ENCODE assay signal across 11 cellular contexts in the genomic region with DNA sequence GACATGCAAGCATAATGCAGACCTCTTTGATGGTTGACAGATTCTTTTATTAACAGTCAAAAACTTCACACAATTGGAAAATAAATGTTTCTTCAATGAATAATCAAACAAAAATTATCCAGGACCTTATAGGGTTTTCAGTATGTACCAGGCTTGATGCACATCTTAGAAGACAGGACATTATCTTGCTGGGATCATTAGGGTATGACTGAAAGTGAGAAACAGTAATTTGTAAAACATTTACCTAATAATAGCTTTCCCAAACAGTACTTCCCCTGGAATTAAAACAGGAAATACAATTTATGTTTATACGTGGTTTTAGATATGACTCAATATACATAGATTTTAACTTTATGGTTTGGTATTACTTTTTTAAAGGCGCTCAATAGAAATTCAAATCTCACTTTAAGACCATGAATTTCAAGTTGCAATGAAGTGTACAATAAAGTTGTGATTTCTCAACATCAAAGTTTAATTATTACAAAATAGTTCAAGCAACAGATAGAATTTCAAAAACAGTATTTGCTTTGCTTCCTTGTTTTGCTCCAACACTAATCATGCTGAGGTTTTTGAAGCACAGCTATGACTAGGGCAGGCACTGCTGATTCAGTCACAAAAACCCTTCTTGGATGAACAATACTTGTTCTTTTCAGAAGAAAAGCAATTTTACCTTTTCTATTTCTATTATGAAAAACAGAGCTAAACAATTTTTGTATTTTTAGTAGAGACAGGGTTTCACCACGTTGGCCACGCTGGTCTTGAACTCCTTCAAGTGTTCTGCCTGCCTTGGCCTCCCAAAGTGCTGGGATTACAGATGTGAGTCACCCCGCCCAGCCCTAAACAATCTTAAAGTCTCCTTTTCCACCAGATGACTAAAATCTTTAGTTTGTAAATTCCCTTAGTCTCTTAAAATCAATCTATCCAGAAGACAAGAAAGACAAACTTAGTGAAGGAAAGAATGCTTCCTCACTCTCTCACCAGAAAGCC. TPM values are rescaled to one million over a fixed set of nuclear protein-coding genes. Genes with fewer than 3 reads are reported as not detected.
DNase-seq lines count a peak whose midpoint lies in the region; TF ChIP-seq lines count a peak whose summit lies in the region.
"Had no signal": no experiment of that assay in that cellular context is flagged by ENCODE, and none has a peak within 500 bp of the region (broad histone marks: within the 10 kb centered on the region; RNA-seq: fewer than 3 reads in every experiment).

No MANE protein-coding gene starts in this region.

- H3K4me1 ChIP-seq in SJSA1 (replicated peaks) (peaks cover 40% of the 10 kb centered on the region), fibroblast of lung (ENCODE audit: control insufficient read depth, extremely low read depth, insufficient read depth, low read length) (peaks cover 4% of the 10 kb centered on the region), subcutaneous abdominal adipose tissue (ENCODE audit: control insufficient read depth in 5 of 5, insufficient read depth in 5 of 5, low read length in 5 of 5) (peaks cover 0 to 26% (median 7%) of the 10 kb centered on the region in 5 donors)

- H3K79me2 ChIP-seq in fibroblast of lung (ENCODE audit: control insufficient read depth, insufficient read depth, low read length), result no peaks in the 10 kb centered on the region

- H3K4me3 ChIP-seq in SJSA1 (no peak overlapping the region), fibroblast of lung (replicated peaks in 1 of 4; ENCODE audit: control extremely low read depth in 1 of 4, insufficient read depth in 1 of 4, low read depth in 3 of 4, low read length in 4 of 4) (no peak overlapping the region), subcutaneous abdominal adipose tissue (ENCODE audit: low read depth in 1 of 5, low read length in 5 of 5) (no peak overlapping the region)
- H3K4me3 ChIP-seq: sigmoid colon had no signal

- H3K9ac ChIP-seq in fibroblast of lung (ENCODE audit: insufficient read depth, low read length) (no peak overlapping the region), subcutaneous abdominal adipose tissue (ENCODE audit: low read length in 5 of 5) (no peak overlapping the region)

- H3K36me3 ChIP-seq in SJSA1, result peaks cover 28% of the 10 kb centered on the region
- H3K36me3 ChIP-seq in fibroblast of lung (ENCODE audit: control insufficient read depth, insufficient read depth, low read length), result no peaks in the 10 kb centered on the region
- H3K36me3 ChIP-seq in subcutaneous abdominal adipose tissue (ENCODE audit: control insufficient read depth in 5 of 5, insufficient read depth in 5 of 5, low read length in 5 of 5), result peaks cover 22 to 60% (median 46%) of the 10 kb centered on the region in 5 donors

- H4K20me1 ChIP-seq in fibroblast of lung (ENCODE audit: control insufficient read depth, extremely low read depth, insufficient read depth, low read length), result no peaks in the 10 kb centered on the region

- peak overlapping the region; percentile 8 for H3K4me2 ChIP-seq in fibroblast of lung (ENCODE audit: extremely low read depth, insufficient read depth, low read length)

- DNase-seq in stimulated activated CD4-positive, alpha-beta T cell treated with anti-CD3 and anti-CD28 coated beads, Interleukin-12 subunit alpha, Interleukin-12 subunit beta, amount 100 ng/mL, for 48 hours (ENCODE audit: low read depth in 2 of 3, low spot score in 1 of 3), result peak in 2 of 3 donors; percentile 37 to 51
- no peak for DNase-seq in stimulated activated CD4-positive, alpha-beta T cell treated with anti-CD3 and anti-CD28 coated beads, Interleukin-12 subunit alpha, Interleukin-12 subunit beta, amount 100 ng/mL, for 4 hours
- peak; percentile 64 to 72 for DNase-seq in SJSA1 (ENCODE audit: low read depth in 1 of 2, low spot score in 2 of 2)
- DNase-seq in fibroblast of lung (ENCODE audit: low read depth in 2 of 2), result peak; percentile 42 to 65
- no peak for DNase-seq in cortex of kidney (lab: John Stamatoyannopoulos, UW)
- DNase-seq in OCI-M1 (lab: John Stamatoyannopoulos, UW), result no peak
- no peak for DNase-seq in NCI-H187 treated with DMSO at 0.1 percent for 48 hours (lab: John Stamatoyannopoulos, UW)
- DNase-seq: anterior cingulate cortex, NCI-H345, sigmoid colon had no signal

- H3K27ac ChIP-seq in SJSA1 (peak overlapping the region; percentile 57), fibroblast of lung (ENCODE audit: insufficient read depth, low read length) (peak overlapping the region; percentile 1), subcutaneous abdominal adipose tissue (ENCODE audit: low read depth, low read length) (peak overlapping the region; percentile 40)

- TF ChIP-seq CTCF in fibroblast of lung (conservative IDR thresholded peaks at IDR 0.05 in 1 of 2, IDR thresholded peaks at IDR 0.05 in 1 of 2; ENCODE audit: low read depth in 1 of 2, low read length in 2 of 2), result no peak

- H3K9me3 ChIP-seq in SJSA1 (replicated peaks), result no peaks in the 10 kb centered on the region
- H3K9me3 ChIP-seq in fibroblast of lung (ENCODE audit: control insufficient read depth, insufficient read depth, low read depth, low read length), result no peaks in the 10 kb centered on the region
- H3K9me3 ChIP-seq in subcutaneous abdominal adipose tissue (ENCODE audit: control insufficient read depth in 5 of 5, low read length in 5 of 5), result no peaks in the 10 kb centered on the region
- H3K9me3 ChIP-seq: sigmoid colon had no signal

- no peak overlapping the region for H2AFZ ChIP-seq in fibroblast of lung (ENCODE audit: low read length)

- H3K27me3 ChIP-seq in SJSA1 (replicated peaks) (no peaks in the 10 kb centered on the region), fibroblast of lung (ENCODE audit: control insufficient read depth, insufficient read depth, low read length) (no peaks in the 10 kb centered on the region), subcutaneous abdominal adipose tissue (ENCODE audit: control insufficient read depth in 5 of 5, insufficient read depth in 4 of 5, low read length in 5 of 5) (no peaks in the 10 kb centered on the region)
- H3K27me3 ChIP-seq: sigmoid colon had no signal

RNA-seq across cellular contexts. Expression of a gene that starts 13.7 kb away (rescaled TPM):
- total RNA-seq in SJSA1 (2014; rRNA removed; shearing (Covaris generic)), result 81.6 and 102 TPM in 2 replicates
- 1,311 and 1,558 TPM in 2 replicates for total RNA-seq in fibroblast of lung
- 96.1 and 124 TPM in 2 replicates for polyA plus RNA-seq in fibroblast of lung
- 112 and 116 TPM in 2 replicates for polyA plus RNA-seq in fibroblast of lung (2012)
- 41.1 and 54.6 TPM in 2 replicates for polyA minus RNA-seq in fibroblast of lung (ENCODE audit: low replicate concordance)

RNA-seq across cellular contexts. Expression of a gene that starts 47.9 kb away (rescaled TPM):
- total RNA-seq in SJSA1 (2014; rRNA removed; shearing (Covaris generic)), result 91.4 and 111 TPM in 2 replicates
- total RNA-seq in fibroblast of lung, result 124 and 137 TPM in 2 replicates
- polyA plus RNA-seq in fibroblast of lung, result 52.7 and 63.0 TPM in 2 replicates
- polyA plus RNA-seq in fibroblast of lung (2012), result 66.4 and 70.6 TPM in 2 replicates
- polyA minus RNA-seq in fibroblast of lung (ENCODE audit: low replicate concordance), result 9.4 and 15.1 TPM in 2 replicates

Comparison
In these comparisons a context has a peak if more than half of its experiments do, and no peak if none do; other contexts are left out.
1. DNase-seq: peak in stimulated activated CD4-positive, alpha-beta T cell treated with anti-CD3 and anti-CD28 coated beads, Interleukin-12 subunit alpha, Interleukin-12 subunit beta, amount 100 ng/mL, for 48 hours (2 of 3), SJSA1 (2 of 2) and fibroblast of lung (2 of 2); none in stimulated activated CD4-positive, alpha-beta T cell treated with anti-CD3 and anti-CD28 coated beads, Interleukin-12 subunit alpha, Interleukin-12 subunit beta, amount 100 ng/mL, for 4 hours (single experiment), cortex of kidney (single experiment), OCI-M1 (single experiment) and NCI-H187 treated with DMSO at 0.1 percent for 48 hours (single experiment).
2. H3K27ac ChIP-seq: peak in every context shown above with its lines; median percentile 57 in SJSA1; 40 in subcutaneous abdominal adipose tissue; 1 in fibroblast of lung.
3. RNA of a gene that starts 13.7 kb away (total RNA-seq): 1,311 to 1,558 TPM in fibroblast of lung; 81.6 to 102 TPM in SJSA1; every median in the first group is over 10 times any median in the second.